In genomic region chr15:57680021-57680420, GRCh38 we compare ENCODE assay signal across 11 cellular contexts. TPM values are rescaled to one million over a fixed set of nuclear protein-coding genes. Genes with fewer than 3 reads are reported as not detected.
DNase-seq lines count a peak whose midpoint lies in the region; TF ChIP-seq lines count a peak whose summit lies in the region.
"Had no signal": no experiment of that assay in that cellular context is flagged by ENCODE, and none has a peak within 500 bp of the region (broad histone marks: within the 10 kb centered on the region; RNA-seq: fewer than 3 reads in every experiment).

No MANE protein-coding gene starts in this region.

- H3K4me3 ChIP-seq in kidney epithelial cell (ENCODE audit: low read depth, low read length) = no peak overlapping the region
- H3K4me3 ChIP-seq in thyroid gland (replicated peaks in 1 of 3) = no peak overlapping the region

- DNase-seq in ACHN (peak; percentile 36), HT1080 (ENCODE audit: low read depth) (peak; percentile 94), amniotic epithelial cell (ENCODE audit: low read depth) (peak; percentile 82), kidney epithelial cell (ENCODE audit: low read depth) (peak; percentile 39), NCI-H2227 treated with DMSO at 0.1 percent for 48 hours (lab: John Stamatoyannopoulos, UW) (no peak), thyroid gland (no peak), GOT3 (lab: John Stamatoyannopoulos, UW) (no peak), NOMO-1 treated with dmso at 0.1 percent for 144 hours (lab: John Stamatoyannopoulos, UW; ENCODE audit: unreplicated experiment) (no peak)
- DNase-seq: activated T-cell treated with anti-CD3 and anti-CD28 coated beads, Interleukin-2, amount 50 U/mL, for 4 hours; CD4-positive, alpha-beta T cell; stimulated activated CD4-positive, alpha-beta T cell treated with anti-CD3 and anti-CD28 coated beads, Interleukin-2, amount 100 ng/mL, for 48 hours had no signal

- peaks cover 15 to 19% of the 10 kb centered on the region in 2 donors for H3K4me1 ChIP-seq in thyroid gland

- TF ChIP-seq POLR2A in thyroid gland (IDR thresholded peaks at IDR 0.05) = no peak

- H3K27ac ChIP-seq in thyroid gland = no peak overlapping the region

- TF ChIP-seq CTCF in kidney epithelial cell (IDR thresholded peaks at IDR 0.05; ENCODE audit: insufficient read depth, low read length, poor library complexity, severe bottlenecking) (no peak), thyroid gland (IDR thresholded peaks at IDR 0.05) (no peak)

- 100% methylated on average over 1 of the region's 1 CpG for WGBS in thyroid gland, 2 donors

- H3K36me3 ChIP-seq in kidney epithelial cell (ENCODE audit: control insufficient read depth, insufficient read depth, low read length) = no peaks in the 10 kb centered on the region
- H3K36me3 ChIP-seq in thyroid gland = no peaks in the 10 kb centered on the region

- intact Hi-C loops in thyroid gland (cut with DNase I) = no loop called here

- in situ Hi-C loops in ACHN (cut with HindIII; ENCODE audit: low pct_ligation_motif_present, low pct_unique_long_range_greater_than_20kb, low sequenced_read_pairs) = no loop called here

- H3K27me3 ChIP-seq in kidney epithelial cell (ENCODE audit: control insufficient read depth, insufficient read depth, low read length) = no peaks in the 10 kb centered on the region
- H3K27me3 ChIP-seq in thyroid gland = no peaks in the 10 kb centered on the region

- H3K9me3 ChIP-seq in thyroid gland = no peaks in the 10 kb centered on the region

RNA-seq across cellular contexts. Expression of gene POLR2M, which starts 26.5 kb away (rescaled TPM):
- 117 and 253 TPM in 2 replicates for total RNA-seq in HT1080 (2014; rRNA removed; shearing (Covaris generic))
- polyA plus RNA-seq in HT1080 (2015; cell fraction: cytosol; rRNA removed) = 99.1 and 141 TPM in 2 replicates
- polyA plus RNA-seq in HT1080 (2015; cell fraction: nucleus; rRNA removed) = 17.7 and 19.1 TPM in 2 replicates
- total RNA-seq in kidney epithelial cell = 40.1 and 49.1 TPM in 2 replicates
- total RNA-seq in thyroid gland = 100 to 1,000 TPM in 1 of 4 donors, 10 to 100 TPM in 3; 63.2 to 269 (median 70.6) TPM

Comparison
In these comparisons a context has a peak if more than half of its experiments do, and no peak if none do; other contexts are left out.
1. DNase-seq: peak in ACHN (single experiment), HT1080 (single experiment), amniotic epithelial cell (single experiment) and kidney epithelial cell (single experiment); none in NCI-H2227 treated with DMSO at 0.1 percent for 48 hours (single experiment), thyroid gland (0 of 2), GOT3 (single experiment) and NOMO-1 treated with dmso at 0.1 percent for 144 hours (single experiment).